Comparison of ENCODE assay signal across 22 cellular contexts in the genomic region with DNA sequence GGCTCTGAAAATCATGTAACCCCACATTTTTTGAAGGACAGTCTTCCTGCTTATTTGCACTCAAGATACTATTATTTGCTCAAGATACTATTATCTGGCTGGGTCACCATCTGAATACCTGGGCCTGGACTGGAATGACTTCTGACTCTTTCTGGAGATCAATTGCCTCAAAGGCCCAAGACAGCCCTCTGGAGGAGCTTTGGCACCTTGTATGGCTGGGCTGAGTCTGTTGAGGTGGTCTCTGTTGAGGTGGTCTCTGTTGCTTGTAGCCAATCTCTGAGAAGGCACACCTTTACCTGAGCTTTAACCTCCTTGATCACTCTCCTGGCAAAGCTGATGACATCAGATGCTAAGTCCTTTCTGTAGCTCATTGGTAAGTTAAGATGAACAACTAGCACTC. TPM values are rescaled to one million over a fixed set of nuclear protein-coding genes. Genes with fewer than 3 reads are reported as not detected.
"Had no signal": no experiment of that assay in that cellular context is flagged by ENCODE, and none has a peak within 500 bp of the region (broad histone marks: within the 10 kb centered on the region; RNA-seq: fewer than 3 reads in every experiment).

No MANE protein-coding gene starts in this region.

- H3K9me3 Mint-ChIP-seq: activated naive CD4-positive, alpha-beta T cell treated with anti-CD3 and anti-CD28 coated beads, Interleukin-2, amount 50 U/mL, for 72 hours; activated T-cell treated with anti-CD3 and anti-CD28 coated beads, Interleukin-2, amount 50 U/mL, for 24 hours; brain; naive thymus-derived CD8-positive, alpha-beta T cell had no signal

- H3K4me3 ChIP-seq: esophagus muscularis mucosa had no signal

- H3K9me3 ChIP-seq: esophagus muscularis mucosa had no signal

- H3K27ac Mint-ChIP-seq: activated CD8-positive, alpha-beta memory T cell treated with anti-CD3 and anti-CD28 coated beads, Interleukin-2, amount 10 ng/mL, durations not matched to agents 7 days and 5 days; activated naive CD4-positive, alpha-beta T cell treated with anti-CD3 and anti-CD28 coated beads, Interleukin-2, amount 50 U/mL, for 72 hours; activated T-cell treated with anti-CD3 and anti-CD28 coated beads, Interleukin-2, amount 50 U/mL, for 24 hours; naive thymus-derived CD8-positive, alpha-beta T cell had no signal

- ATAC-seq: activated CD4-positive, CD25-positive, alpha-beta regulatory T cell treated with anti-CD3 and anti-CD28 coated beads, Interleukin-2, amount 50 U/mL, for 24 hours; activated CD8-positive, alpha-beta memory T cell treated with anti-CD3 and anti-CD28 coated beads, Interleukin-2, amount 10 ng/mL, durations not matched to agents 7 days and 5 days; activated naive CD4-positive, alpha-beta T cell treated with anti-CD3 and anti-CD28 coated beads, Interleukin-2, amount 50 U/mL, for 72 hours; left colon; naive thymus-derived CD8-positive, alpha-beta T cell; right cardiac atrium had no signal

- FAIRE-seq: endometrium had no signal

- H3K36me3 Mint-ChIP-seq: activated CD8-positive, alpha-beta memory T cell treated with anti-CD3 and anti-CD28 coated beads, Interleukin-2, amount 10 ng/mL, durations not matched to agents 7 days and 5 days; activated naive CD4-positive, alpha-beta T cell treated with anti-CD3 and anti-CD28 coated beads, Interleukin-2, amount 50 U/mL, for 72 hours; naive thymus-derived CD8-positive, alpha-beta T cell had no signal

- H3K4me1 Mint-ChIP-seq: activated CD8-positive, alpha-beta memory T cell treated with anti-CD3 and anti-CD28 coated beads, Interleukin-2, amount 10 ng/mL, durations not matched to agents 7 days and 5 days; naive thymus-derived CD8-positive, alpha-beta T cell had no signal

- H3K4me3 Mint-ChIP-seq: activated CD8-positive, alpha-beta memory T cell treated with anti-CD3 and anti-CD28 coated beads, Interleukin-2, amount 10 ng/mL, durations not matched to agents 7 days and 5 days; activated T-cell treated with anti-CD3 and anti-CD28 coated beads, Interleukin-2, amount 50 U/mL, for 24 hours; naive thymus-derived CD8-positive, alpha-beta T cell had no signal

- DNase-seq: activated CD4-positive, alpha-beta T cell treated with anti-CD3 and anti-CD28 coated beads, Interleukin-2, amount 50 U/mL, for 48 hours; activated CD8-positive, alpha-beta memory T cell treated with anti-CD3 and anti-CD28 coated beads, Interleukin-2, amount 10 ng/mL, durations not matched to agents 7 days and 5 days; activated effector memory CD4-positive, alpha-beta T cell treated with anti-CD3 and anti-CD28 coated beads, Interleukin-2, amount 50 U/mL, for 16 hours; activated T-cell treated with anti-CD3 and anti-CD28 coated beads, Interleukin-2, amount 50 U/mL, for 24 hours; amygdala; left colon; naive thymus-derived CD8-positive, alpha-beta T cell; nucleus accumbens; right cardiac atrium; stimulated activated naive CD4-positive, alpha-beta T cell treated with Interleukin-2 at 50 U/mL for 16 hours had no signal

- H3K27me3 ChIP-seq: esophagus muscularis mucosa had no signal

RNA-seq across cellular contexts. Expression of gene SPATA12, which starts 33.0 kb away (rescaled TPM):
- total RNA-seq: activated CD8-positive, alpha-beta memory T cell treated with anti-CD3 and anti-CD28 coated beads, Interleukin-2, amount 10 ng/mL, durations not matched to agents 7 days and 5 days; activated naive CD4-positive, alpha-beta T cell treated with anti-CD3 and anti-CD28 coated beads, Interleukin-2, amount 50 U/mL, for 72 hours; cerebellum; left colon; lung microvascular endothelial cell; mononuclear cell; naive thymus-derived CD8-positive, alpha-beta T cell; posterior vena cava; right cardiac atrium; T-helper 2 cell treated with Interferon-gamma antibody and Interleukin-4, amounts not matched to agents 100 ng/mL and 5 ng/mL, for 36 hours; temporal lobe; urinary bladder had no signal
- polyA plus RNA-seq: naive thymus-derived CD8-positive, alpha-beta T cell had no signal
